ENCODE assay signal across 28 cellular contexts in the genomic region with DNA sequence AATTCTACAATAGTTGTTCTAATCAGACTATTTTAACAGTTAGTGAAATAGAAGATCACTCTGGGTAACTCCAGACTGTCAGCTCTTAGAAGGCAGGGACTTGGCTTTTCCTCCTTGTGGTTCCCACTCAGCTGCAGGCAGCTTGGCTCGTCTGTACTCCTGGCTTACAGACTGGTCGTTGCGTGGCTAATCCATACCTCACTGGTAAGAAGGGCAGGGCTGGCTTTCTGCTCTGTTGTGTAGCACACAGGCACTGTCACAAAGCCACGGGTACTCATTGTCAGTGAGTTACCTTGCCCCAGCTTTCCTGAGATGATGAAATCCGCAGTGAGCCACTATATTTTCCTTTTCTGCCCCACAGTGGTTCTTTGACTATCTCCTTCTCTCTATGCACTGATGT. TPM values are rescaled to one million over a fixed set of nuclear protein-coding genes. Genes with fewer than 3 reads are reported as not detected.
"Had no signal": no experiment of that assay in that cellular context is flagged by ENCODE, and none has a peak within 500 bp of the region (broad histone marks: within the 10 kb centered on the region; RNA-seq: fewer than 3 reads in every experiment).

No MANE protein-coding gene starts in this region.

- DNase-seq: activated CD4-positive, alpha-beta T cell treated with anti-CD3 and anti-CD28 coated beads for 48 hours; activated CD4-positive, alpha-beta T cell treated with anti-CD3 and anti-CD28 coated beads, Interleukin-2, amount 50 U/mL, for 1 hour; activated CD4-positive, alpha-beta T cell treated with anti-CD3 and anti-CD28 coated beads, Interleukin-2, amount 50 U/mL, for 48 hours; activated CD8-positive, alpha-beta memory T cell treated with anti-CD3 and anti-CD28 coated beads for 24 hours; activated CD8-positive, alpha-beta T cell treated with anti-CD3 and anti-CD28 coated beads for 36 hours; activated effector memory CD4-positive, alpha-beta T cell treated with anti-CD3 and anti-CD28 coated beads, Interleukin-2, amount 50 U/mL, for 16 hours; activated naive CD4-positive, alpha-beta T cell treated with anti-CD3 and anti-CD28 coated beads for 36 hours; activated naive CD8-positive, alpha-beta T cell treated with anti-CD3 and anti-CD28 coated beads for 36 hours; activated naive CD8-positive, alpha-beta T cell treated with anti-CD3 and anti-CD28 coated beads, Interleukin-2, amount 50 U/mL, for 24 hours; activated T-cell treated with anti-CD3 and anti-CD28 coated beads, Interleukin-2, amount 50 U/mL, for 1 hour; activated T-cell treated with anti-CD3 and anti-CD28 coated beads, Interleukin-2, amount 50 U/mL, for 48 hours; adrenal gland; amygdala; aorta; body of pancreas; caudate nucleus; cerebellar nuclear complex; dorsolateral prefrontal cortex; effector memory CD4-positive, alpha-beta T cell; endodermal cell; foreskin fibroblast; T-helper 2 cell had no signal

- H3K4me3 ChIP-seq: adrenal gland, body of pancreas, coronary artery, dorsolateral prefrontal cortex had no signal

- H3K27ac ChIP-seq: adrenal gland, coronary artery, dorsolateral prefrontal cortex had no signal

- ATAC-seq: activated CD8-positive, alpha-beta T cell treated with anti-CD3 and anti-CD28 coated beads for 36 hours; activated naive CD8-positive, alpha-beta T cell treated with anti-CD3 and anti-CD28 coated beads, Interleukin-2, amount 50 U/mL, for 24 hours; body of pancreas; esophagus mucosa; WTC11 had no signal

- H3K9me3 ChIP-seq: adrenal gland, body of pancreas had no signal

- H3K27me3 ChIP-seq: adrenal gland, body of pancreas had no signal

- H3K36me3 ChIP-seq: adrenal gland had no signal

RNA-seq across cellular contexts. Expression of a gene that starts 1.8 kb away (rescaled TPM):
- total RNA-seq: activated CD8-positive, alpha-beta T cell treated with anti-CD3 and anti-CD28 coated beads for 36 hours; activated naive CD4-positive, alpha-beta T cell treated with anti-CD3 and anti-CD28 coated beads for 36 hours; activated naive CD8-positive, alpha-beta T cell treated with anti-CD3 and anti-CD28 coated beads for 36 hours; activated T-helper 1 cell treated with anti-CD3 and anti-CD28 coated beads, Interleukin-12 subunit alpha, Interleukin-12 subunit beta, Interleukin-2, Interleukin-4 antibody, amounts not matched to agents 30 ng/mL and 10 ng/mL and 1 ng/mL, durations not matched to agents 14 hours and 24 hours and 36 hours; activated T-helper 2 cell treated with anti-CD3 and anti-CD28 coated beads, Interferon-gamma antibody, Interleukin-2, Interleukin-4, amounts not matched to agents 10 μg/mL and 5 μg/mL and 100 μg/mL, durations not matched to agents 14 hours and 24 hours and 36 hours; T-helper 1 cell treated with Interleukin-12 subunit alpha and Interleukin-12 subunit beta and Interleukin-4 antibody, amounts not matched to agents 30 ng/mL and 1 ng/mL, for 36 hours had no signal
